ENCODE assay signal across 9 cellular contexts in the genomic region with DNA sequence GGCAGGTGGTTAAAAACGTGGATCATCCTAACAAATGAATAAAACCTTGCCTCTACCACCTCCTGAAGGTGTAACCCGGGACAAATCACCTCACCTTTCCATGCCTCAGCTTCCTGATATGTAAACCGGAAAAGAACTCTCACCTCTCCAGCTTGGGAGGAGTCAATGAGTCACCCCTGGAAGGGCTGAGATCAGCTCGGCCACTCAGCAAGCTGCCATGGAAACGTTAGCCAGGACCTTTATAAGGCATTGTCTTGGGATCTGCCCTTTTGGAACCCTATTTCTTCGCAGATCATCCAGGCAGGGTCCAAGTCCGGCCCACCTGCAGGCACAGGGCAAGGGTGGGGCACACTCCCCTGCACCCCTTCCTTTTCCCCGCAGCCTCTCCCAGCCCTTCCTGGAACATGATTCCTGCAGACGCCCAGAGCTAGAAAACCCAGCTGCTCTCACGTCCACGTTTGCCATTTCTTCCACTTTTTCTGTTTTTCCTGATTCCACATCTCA.
DNase-seq lines count a peak whose midpoint lies in the region; TF ChIP-seq lines count a peak whose summit lies in the region.
"Had no signal": no experiment of that assay in that cellular context is flagged by ENCODE, and none has a peak within 500 bp of the region (broad histone marks: within the 10 kb centered on the region; RNA-seq: fewer than 3 reads in every experiment).

No MANE protein-coding gene starts in this region.

- peak; percentile 29 for DNase-seq in DMS53 treated with DMSO at 0.1 percent for 48 hours (lab: John Stamatoyannopoulos, UW; ENCODE audit: unreplicated experiment)
- DNase-seq in NCI-H2029 treated with DMSO at 0.1 percent for 48 hours (lab: John Stamatoyannopoulos, UW) = peak; percentile 77
- peak; percentile 85 for DNase-seq in colonic mucosa
- DNase-seq in NCI-H524 (lab: John Stamatoyannopoulos, UW) = no peak
- no peak for DNase-seq in ovary
- DNase-seq in NCI-H1436 (lab: John Stamatoyannopoulos, UW) = no peak
- DNase-seq in activated T-helper 2 cell treated with anti-CD3 and anti-CD28 coated beads, Interferon-gamma antibody, Interleukin-2, Interleukin-4, amounts not matched to agents 10 μg/mL and 5 μg/mL and 100 μg/mL, durations not matched to agents 14 hours and 24 hours and 36 hours (ENCODE audit: low spot score) = no peak
- DNase-seq: activated CD8-positive, alpha-beta memory T cell treated with anti-CD3 and anti-CD28 coated beads, Interleukin-2, amount 10 ng/mL, durations not matched to agents 7 days and 5 days had no signal

- H3K4me1 Mint-ChIP-seq in activated T-helper 2 cell treated with anti-CD3 and anti-CD28 coated beads, Interferon-gamma antibody, Interleukin-2, Interleukin-4, amounts not matched to agents 10 μg/mL and 5 μg/mL and 100 μg/mL, durations not matched to agents 14 hours and 24 hours and 36 hours (ENCODE audit: low read depth) = peaks cover 5% of the 10 kb centered on the region

- TF ChIP-seq POLR2A in ovary (IDR thresholded peaks at IDR 0.05) = no peak

- H3K27me3 Mint-ChIP-seq in activated T-helper 2 cell treated with anti-CD3 and anti-CD28 coated beads, Interferon-gamma antibody, Interleukin-2, Interleukin-4, amounts not matched to agents 10 μg/mL and 5 μg/mL and 100 μg/mL, durations not matched to agents 14 hours and 24 hours and 36 hours (ENCODE audit: low read depth) = peaks cover 14% of the 10 kb centered on the region

- TF ChIP-seq EP300 in ovary (IDR thresholded peaks at IDR 0.05) = no peak

- intact Hi-C loops in colonic mucosa (cut with DNase I) = no loop called here
- intact Hi-C loops in ovary (cut with DNase I) = no loop called here
- intact Hi-C loops in activated T-helper 2 cell treated with anti-CD3 and anti-CD28 coated beads, Interferon-gamma antibody, Interleukin-2, Interleukin-4, amounts not matched to agents 10 μg/mL and 5 μg/mL and 100 μg/mL, durations not matched to agents 14 hours and 24 hours and 36 hours (cut with micrococcal nuclease) = no loop called here

- peak overlapping the region; percentile 89 for H3K27ac ChIP-seq in colonic mucosa
- H3K27ac ChIP-seq in muscle layer of duodenum (ENCODE audit: low read length) = peak overlapping the region; percentile 79
- no peak overlapping the region for H3K27ac ChIP-seq in ovary

- no peaks in the 10 kb centered on the region for H3K36me3 Mint-ChIP-seq in activated T-helper 2 cell treated with anti-CD3 and anti-CD28 coated beads, Interferon-gamma antibody, Interleukin-2, Interleukin-4, amounts not matched to agents 10 μg/mL and 5 μg/mL and 100 μg/mL, durations not matched to agents 14 hours and 24 hours and 36 hours (ENCODE audit: low read depth)
- H3K36me3 Mint-ChIP-seq: activated CD8-positive, alpha-beta memory T cell treated with anti-CD3 and anti-CD28 coated beads, Interleukin-2, amount 10 ng/mL, durations not matched to agents 7 days and 5 days had no signal

- H3K4me3 Mint-ChIP-seq in activated T-helper 2 cell treated with anti-CD3 and anti-CD28 coated beads, Interferon-gamma antibody, Interleukin-2, Interleukin-4, amounts not matched to agents 10 μg/mL and 5 μg/mL and 100 μg/mL, durations not matched to agents 14 hours and 24 hours and 36 hours (ENCODE audit: low read depth) = no peak overlapping the region
- H3K4me3 Mint-ChIP-seq: activated CD8-positive, alpha-beta memory T cell treated with anti-CD3 and anti-CD28 coated beads, Interleukin-2, amount 10 ng/mL, durations not matched to agents 7 days and 5 days had no signal

- no peaks in the 10 kb centered on the region for H3K4me1 ChIP-seq in colonic mucosa
- peaks cover 9 to 18% of the 10 kb centered on the region in 2 donors for H3K4me1 ChIP-seq in muscle layer of duodenum (ENCODE audit: control insufficient read depth in 1 of 2, insufficient read depth in 2 of 2, low read length in 2 of 2)
- no peaks in the 10 kb centered on the region for H3K4me1 ChIP-seq in ovary (ENCODE audit: insufficient read depth)

- 21 to 33% (median 28%) methylated on average over 11 of the region's 11 CpGs for WGBS in ovary, 3 donors

- H3K27me3 ChIP-seq in colonic mucosa (no peaks in the 10 kb centered on the region), muscle layer of duodenum (ENCODE audit: low read depth, low read length) (peaks cover 11% of the 10 kb centered on the region), ovary (no peaks in the 10 kb centered on the region)

- no peak overlapping the region for H3K27ac Mint-ChIP-seq in activated T-helper 2 cell treated with anti-CD3 and anti-CD28 coated beads, Interferon-gamma antibody, Interleukin-2, Interleukin-4, amounts not matched to agents 10 μg/mL and 5 μg/mL and 100 μg/mL, durations not matched to agents 14 hours and 24 hours and 36 hours
- H3K27ac Mint-ChIP-seq: activated CD8-positive, alpha-beta memory T cell treated with anti-CD3 and anti-CD28 coated beads, Interleukin-2, amount 10 ng/mL, durations not matched to agents 7 days and 5 days had no signal

- H3K9me3 Mint-ChIP-seq in activated T-helper 2 cell treated with anti-CD3 and anti-CD28 coated beads, Interferon-gamma antibody, Interleukin-2, Interleukin-4, amounts not matched to agents 10 μg/mL and 5 μg/mL and 100 μg/mL, durations not matched to agents 14 hours and 24 hours and 36 hours = no peaks in the 10 kb centered on the region

- H3K4me3 ChIP-seq in colonic mucosa (peak overlapping the region; percentile 5), muscle layer of duodenum (ENCODE audit: low read depth in 1 of 2, low read length in 2 of 2) (peak overlapping the region in 1 of 2 donors; percentile 31), ovary (no peak overlapping the region)

- no peaks in the 10 kb centered on the region for H3K36me3 ChIP-seq in colonic mucosa
- H3K36me3 ChIP-seq in muscle layer of duodenum (ENCODE audit: control insufficient read depth in 1 of 2, insufficient read depth in 2 of 2, low read length in 2 of 2) = no peaks in the 10 kb centered on the region
- H3K36me3 ChIP-seq in ovary = no peaks in the 10 kb centered on the region

- TF ChIP-seq CTCF in colonic mucosa (IDR thresholded peaks at IDR 0.05) = no peak
- no peak for TF ChIP-seq CTCF in ovary (IDR thresholded peaks at IDR 0.05)

- peak overlapping the region in 1 of 2 donors; percentile 8 for H3K9ac ChIP-seq in colonic mucosa (ENCODE audit: low read depth in 2 of 2, low read length in 2 of 2)

- no peaks in the 10 kb centered on the region for H3K9me3 ChIP-seq in colonic mucosa
- H3K9me3 ChIP-seq in muscle layer of duodenum (ENCODE audit: control insufficient read depth in 1 of 2, low read length in 2 of 2) = peaks cover 11 to 13% of the 10 kb centered on the region in 2 donors
- no peaks in the 10 kb centered on the region for H3K9me3 ChIP-seq in ovary

Comparison
In these comparisons a context has a peak if more than half of its experiments do, and no peak if none do; other contexts are left out.
1. DNase-seq: peak in DMS53 treated with DMSO at 0.1 percent for 48 hours (single experiment), NCI-H2029 treated with DMSO at 0.1 percent for 48 hours (single experiment) and colonic mucosa (single experiment); none in NCI-H524 (0 of 2), ovary (0 of 5), NCI-H1436 (single experiment) and activated T-helper 2 cell treated with anti-CD3 and anti-CD28 coated beads, Interferon-gamma antibody, Interleukin-2, Interleukin-4, amounts not matched to agents 10 μg/mL and 5 μg/mL and 100 μg/mL, durations not matched to agents 14 hours and 24 hours and 36 hours (single experiment).
2. H3K27ac ChIP-seq: peak in colonic mucosa (single experiment) and muscle layer of duodenum (single experiment); none in ovary (0 of 2).